ENCODE assay signal across 11 cellular contexts in the genomic region with DNA sequence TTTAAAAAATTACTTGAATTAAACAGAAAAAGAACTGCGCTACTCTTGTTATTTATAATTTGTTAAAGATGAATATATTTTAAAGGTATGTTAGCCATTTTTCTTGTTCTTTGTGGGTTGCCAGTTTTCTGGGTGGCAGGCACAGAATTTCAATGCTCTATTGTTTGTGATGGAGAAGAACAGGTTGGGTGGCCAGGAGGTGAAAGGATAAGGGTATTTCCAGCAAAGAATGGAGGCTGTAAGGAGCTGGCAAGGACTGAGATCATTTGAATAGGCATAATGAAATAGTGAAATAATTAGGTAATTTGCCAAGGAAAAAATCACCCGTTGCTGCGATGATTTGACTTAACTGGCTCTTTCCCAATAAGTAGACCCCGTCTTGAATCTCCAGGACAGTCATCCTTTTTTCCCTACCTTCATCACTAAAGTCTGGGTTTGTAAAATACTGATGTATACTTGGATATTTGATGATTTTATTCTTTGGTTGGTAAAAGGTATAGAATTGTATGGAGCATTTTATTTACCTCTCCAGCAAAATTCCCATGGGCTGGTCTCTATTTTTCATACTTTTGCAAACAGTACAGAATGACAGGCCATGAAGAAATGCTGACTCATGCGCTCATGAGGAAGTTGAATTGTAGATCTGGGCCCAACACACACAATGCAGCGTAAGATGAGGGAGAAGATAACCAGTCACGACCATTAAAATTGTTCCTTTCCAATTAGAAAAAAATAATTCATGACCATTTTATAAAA. TPM values are rescaled to one million over a fixed set of nuclear protein-coding genes. Genes with fewer than 3 reads are reported as not detected.
A peak's percentile ranks its signal among the peaks of the same experiment; 100 is the strongest.
DNase-seq lines count a peak whose midpoint lies in the region; ATAC-seq and TF ChIP-seq lines count a peak whose summit lies in the region.
"Had no signal": no experiment of that assay in that cellular context is flagged by ENCODE, and none has a peak within 500 bp of the region (broad histone marks: within the 10 kb centered on the region; RNA-seq: fewer than 3 reads in every experiment).

No MANE protein-coding gene starts in this region.

- in situ Hi-C loops in ACHN (cut with HindIII; ENCODE audit: low pct_ligation_motif_present, low pct_unique_long_range_greater_than_20kb, low sequenced_read_pairs) = no loop called here
- in situ Hi-C loops in G401 (cut with HindIII; ENCODE audit: low sequenced_read_pairs) = no loop called here

- H3K9me3 ChIP-seq in ascending aorta = no peaks in the 10 kb centered on the region

- DNase-seq in ACHN (peak; percentile 13), LNCaP clone FGC (ENCODE audit: low read depth) (peak; percentile 63), ascending aorta (ENCODE audit: low spot score in 2 of 2) (no peak), left colon (no peak), NCI-H524 (lab: John Stamatoyannopoulos, UW) (no peak), iPS-NIHi7 (ENCODE audit: extremely low spot score) (no peak), G401 (ENCODE audit: low spot score) (no peak)
- DNase-seq: activated naive CD8-positive, alpha-beta T cell treated with anti-CD3 and anti-CD28 coated beads, Interleukin-2, amount 10 ng/mL, durations not matched to agents 7 days and 5 days; islet precursor cell; stimulated activated CD4-positive, alpha-beta T cell treated with anti-CD3 and anti-CD28 coated beads, Interleukin-1b, Interleukin-23, amount 100 ng/mL, for 48 hours had no signal

- peak; percentile 91 for ATAC-seq in left colon
- ATAC-seq in HG02678 (IDR thresholded peaks at IDR 0.05; ENCODE audit: unreplicated experiment) = no peak

- no peak for TF ChIP-seq CTCF in LNCaP clone FGC (IDR thresholded peaks at IDR 0.05; ENCODE audit: control insufficient read depth, extremely low read depth, insufficient read depth)
- no peak for TF ChIP-seq CTCF in ascending aorta (IDR thresholded peaks at IDR 0.05)

- H3K27ac ChIP-seq in ascending aorta = peak overlapping the region; percentile 38 to 44

- intact Hi-C loops in ascending aorta (cut with DNase I) = no loop called here
- intact Hi-C loops in left colon (cut with DNase I, micrococcal nuclease) = no loop called here

- no peak overlapping the region for H3K4me3 ChIP-seq in LNCaP clone FGC (ENCODE audit: low read depth, low read length)
- no peak overlapping the region for H3K4me3 ChIP-seq in ascending aorta

- H3K27me3 ChIP-seq in ascending aorta = no peaks in the 10 kb centered on the region

- H3K36me3 ChIP-seq in ascending aorta = no peaks in the 10 kb centered on the region

- peaks cover 10 to 14% of the 10 kb centered on the region in 2 donors for H3K4me1 ChIP-seq in ascending aorta

RNA-seq across cellular contexts. Expression of a gene that starts 2.5 kb away (rescaled TPM):
- total RNA-seq in ascending aorta = 16.7 TPM
- total RNA-seq in left colon = 10 to 100 TPM; 12.2 to 20.3 TPM
- 28.4 and 28.7 TPM in 2 replicates for total RNA-seq in G401 (2014; rRNA removed; shearing (Covaris generic))

Comparison
In these comparisons a context has a peak if more than half of its experiments do, and no peak if none do; other contexts are left out.
1. DNase-seq: peak in ACHN (single experiment) and LNCaP clone FGC (single experiment); none in ascending aorta (0 of 2), left colon (0 of 2), NCI-H524 (0 of 2), iPS-NIHi7 (single experiment) and G401 (single experiment).